8 cellular contexts compared by ENCODE assay signal in the genomic region with DNA sequence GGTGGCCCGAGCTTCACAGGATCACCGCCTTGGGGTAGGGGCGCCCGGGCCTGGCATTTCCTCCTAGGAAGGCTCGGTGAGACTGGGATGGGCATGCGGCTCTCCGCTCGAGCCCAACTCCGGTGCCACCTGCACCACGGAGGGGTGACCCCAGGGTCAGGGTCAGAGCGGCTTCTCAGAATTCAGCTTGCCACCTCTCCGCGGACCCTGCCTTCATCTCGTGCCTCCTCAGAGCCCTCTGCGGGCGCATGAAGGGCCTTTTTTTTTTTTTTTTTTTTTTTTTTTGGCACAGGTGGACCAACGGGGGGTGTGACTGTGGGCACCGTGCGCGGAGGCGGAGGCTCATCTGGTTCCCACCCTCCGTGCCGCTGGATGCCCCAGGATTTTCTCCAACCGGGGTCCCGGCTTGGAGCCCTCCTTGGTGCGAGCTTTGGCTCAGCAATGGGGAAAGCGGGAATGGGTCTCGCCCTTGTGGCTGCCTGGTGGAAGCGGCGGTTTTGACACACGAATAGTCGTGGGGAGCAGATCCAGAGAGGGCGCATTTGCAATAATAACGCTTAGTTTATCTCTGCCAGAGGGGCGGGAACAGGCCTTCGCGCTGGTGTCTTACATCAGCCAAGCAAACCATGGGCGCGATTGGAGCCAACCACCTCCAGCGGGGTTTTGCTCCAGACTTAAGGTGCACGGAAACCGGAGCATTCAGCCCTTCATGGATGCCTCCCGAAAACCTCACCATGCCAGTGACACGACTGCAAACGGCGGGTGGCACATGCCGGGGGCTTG. TPM values are rescaled to one million over a fixed set of nuclear protein-coding genes. Genes with fewer than 3 reads are reported as not detected.
DNase-seq lines count a peak whose midpoint lies in the region; ATAC-seq and TF ChIP-seq lines count a peak whose summit lies in the region.

No MANE protein-coding gene starts in this region.

- intact Hi-C loops in CD14-positive monocyte (cut with micrococcal nuclease): no loop called here
- intact Hi-C loops in esophagus muscularis mucosa (cut with DNase I): no loop called here
- intact Hi-C loops in activated T-helper 2 cell treated with anti-CD3 and anti-CD28 coated beads, Interferon-gamma antibody, Interleukin-2, Interleukin-4, amounts not matched to agents 10 μg/mL and 5 μg/mL and 100 μg/mL, durations not matched to agents 14 hours and 24 hours and 36 hours (cut with micrococcal nuclease): loop anchor here (1.0 kb wide), 1 partner anchor 8 kb away; no protein-coding TSS in a partner anchor

- no peak for TF ChIP-seq EP300 in esophagus muscularis mucosa (IDR thresholded peaks at IDR 0.05)

- WGBS in esophagus muscularis mucosa: 9% methylated on average over 34 of the region's 47 CpGs

- peak overlapping the region; percentile 98 to 99 for H3K4me3 Mint-ChIP-seq in CD14-positive monocyte
- H3K4me3 Mint-ChIP-seq in activated T-helper 2 cell treated with anti-CD3 and anti-CD28 coated beads, Interferon-gamma antibody, Interleukin-2, Interleukin-4, amounts not matched to agents 10 μg/mL and 5 μg/mL and 100 μg/mL, durations not matched to agents 14 hours and 24 hours and 36 hours (ENCODE audit: low read depth): no peak overlapping the region

- H3K9me3 ChIP-seq in HUES48 (ENCODE audit: control insufficient read depth, insufficient read depth, low read length): no peaks in the 10 kb centered on the region
- no peaks in the 10 kb centered on the region for H3K9me3 ChIP-seq in esophagus muscularis mucosa
- H3K9me3 ChIP-seq in mucosa of stomach (ENCODE audit: control insufficient read depth, low read length): no peaks in the 10 kb centered on the region

- H3K9ac ChIP-seq in HUES48 (ENCODE audit: low read depth, low read length) (peak overlapping the region; percentile 79; the same call in 1 of the 2 replicates), mucosa of stomach (ENCODE audit: low read length) (peak overlapping the region; percentile 96)

- peaks cover 1 to 3% (median 2%) of the 10 kb centered on the region in 3 donors for H3K27me3 Mint-ChIP-seq in CD14-positive monocyte (ENCODE audit: low read depth in 3 of 3)
- H3K27me3 Mint-ChIP-seq in activated T-helper 2 cell treated with anti-CD3 and anti-CD28 coated beads, Interferon-gamma antibody, Interleukin-2, Interleukin-4, amounts not matched to agents 10 μg/mL and 5 μg/mL and 100 μg/mL, durations not matched to agents 14 hours and 24 hours and 36 hours (ENCODE audit: low read depth): peaks cover 49% of the 10 kb centered on the region

- H3K4me1 ChIP-seq in HUES48 (ENCODE audit: control insufficient read depth, insufficient read depth, low read length): peaks cover 16% of the 10 kb centered on the region
- peaks cover 26 to 39% (median 33%) of the 10 kb centered on the region in 4 donors for H3K4me1 ChIP-seq in esophagus muscularis mucosa
- peaks cover 15% of the 10 kb centered on the region for H3K4me1 ChIP-seq in mucosa of stomach (ENCODE audit: control insufficient read depth, insufficient read depth, low read length)

- H3K27ac Mint-ChIP-seq in CD14-positive monocyte: peak overlapping the region in 4 of 7 donors; percentile 37 to 84 (median 61)
- H3K27ac Mint-ChIP-seq in activated T-helper 2 cell treated with anti-CD3 and anti-CD28 coated beads, Interferon-gamma antibody, Interleukin-2, Interleukin-4, amounts not matched to agents 10 μg/mL and 5 μg/mL and 100 μg/mL, durations not matched to agents 14 hours and 24 hours and 36 hours: no peak overlapping the region

- ATAC-seq in HG03139 (IDR thresholded peaks at IDR 0.05; ENCODE audit: unreplicated experiment): no peak

- DNase-seq in CD14-positive monocyte (ENCODE audit: low spot score): no peak
- DNase-seq in SK-N-DZ (ENCODE audit: low spot score): peak; percentile 86
- DNase-seq in esophagus muscularis mucosa (ENCODE audit: extremely low spot score): peak; percentile 96
- DNase-seq in GOT3 (lab: John Stamatoyannopoulos, UW): no peak
- no peak for DNase-seq in activated T-helper 2 cell treated with anti-CD3 and anti-CD28 coated beads, Interferon-gamma antibody, Interleukin-2, Interleukin-4, amounts not matched to agents 10 μg/mL and 5 μg/mL and 100 μg/mL, durations not matched to agents 14 hours and 24 hours and 36 hours (ENCODE audit: low spot score)

- H3K9me3 Mint-ChIP-seq in CD14-positive monocyte: peaks cover 5 to 13% (median 9%) of the 10 kb centered on the region in 7 donors
- H3K9me3 Mint-ChIP-seq in activated T-helper 2 cell treated with anti-CD3 and anti-CD28 coated beads, Interferon-gamma antibody, Interleukin-2, Interleukin-4, amounts not matched to agents 10 μg/mL and 5 μg/mL and 100 μg/mL, durations not matched to agents 14 hours and 24 hours and 36 hours: peaks cover 4% of the 10 kb centered on the region

- H3K36me3 ChIP-seq in HUES48 (ENCODE audit: control insufficient read depth, insufficient read depth, low read length) (no peaks in the 10 kb centered on the region), esophagus muscularis mucosa (no peaks in the 10 kb centered on the region), mucosa of stomach (ENCODE audit: control insufficient read depth, insufficient read depth, low read length) (peaks cover 5% of the 10 kb centered on the region)

- H3K27ac ChIP-seq in HUES48 (ENCODE audit: low read depth, low read length) (peak overlapping the region; percentile 98), esophagus muscularis mucosa (replicated peaks in 1 of 4) (peak overlapping the region; percentile 96 to 100 (median 100))

- TF ChIP-seq POLR2A in esophagus muscularis mucosa (IDR thresholded peaks at IDR 0.05; ENCODE audit: low read depth): no peak

- H3K27me3 ChIP-seq in HUES48 (ENCODE audit: control insufficient read depth, insufficient read depth, low read length): peaks cover 68% of the 10 kb centered on the region
- no peaks in the 10 kb centered on the region for H3K27me3 ChIP-seq in esophagus muscularis mucosa
- H3K27me3 ChIP-seq in mucosa of stomach (ENCODE audit: control insufficient read depth, insufficient read depth, low read length): no peaks in the 10 kb centered on the region

- TF ChIP-seq CTCF in CD14-positive monocyte (IDR thresholded peaks at IDR 0.05) (no peak), esophagus muscularis mucosa (IDR thresholded peaks at IDR 0.05) (peak in 1 of 3 experiments; percentile 26)

- H3K4me3 ChIP-seq in HUES48 (ENCODE audit: low read depth, low read length) (peak overlapping the region; percentile 78), esophagus muscularis mucosa (peak overlapping the region; percentile 84 to 100 (median 94)), mucosa of stomach (ENCODE audit: low read length) (peak overlapping the region; percentile 96)

- H3K36me3 Mint-ChIP-seq in CD14-positive monocyte: peaks cover 18 to 23% of the 10 kb centered on the region in 2 donors
- no peaks in the 10 kb centered on the region for H3K36me3 Mint-ChIP-seq in activated T-helper 2 cell treated with anti-CD3 and anti-CD28 coated beads, Interferon-gamma antibody, Interleukin-2, Interleukin-4, amounts not matched to agents 10 μg/mL and 5 μg/mL and 100 μg/mL, durations not matched to agents 14 hours and 24 hours and 36 hours (ENCODE audit: low read depth)

- peaks cover 32% of the 10 kb centered on the region for H3K4me1 Mint-ChIP-seq in CD14-positive monocyte
- H3K4me1 Mint-ChIP-seq in activated T-helper 2 cell treated with anti-CD3 and anti-CD28 coated beads, Interferon-gamma antibody, Interleukin-2, Interleukin-4, amounts not matched to agents 10 μg/mL and 5 μg/mL and 100 μg/mL, durations not matched to agents 14 hours and 24 hours and 36 hours (ENCODE audit: low read depth): peaks cover 13% of the 10 kb centered on the region

RNA-seq across cellular contexts. Expression of gene TNRC18, which starts 5.0 kb away (rescaled TPM):
- polyA plus RNA-seq in CD14-positive monocyte: under 1 TPM; 0.64 to 0.70 TPM
- polyA plus RNA-seq in SK-N-DZ (2014; cell fraction: cytosol; rRNA removed): 9.9 and 18.7 TPM in 2 replicates
- 14.0 and 23.4 TPM in 2 replicates for polyA plus RNA-seq in SK-N-DZ (2014; cell fraction: nucleus; rRNA removed)
- total RNA-seq in esophagus muscularis mucosa: 100 to 1,000 TPM; 101 to 277 (median 166) TPM
- total RNA-seq in activated T-helper 2 cell treated with anti-CD3 and anti-CD28 coated beads, Interferon-gamma antibody, Interleukin-2, Interleukin-4, amounts not matched to agents 10 μg/mL and 5 μg/mL and 100 μg/mL, durations not matched to agents 14 hours and 24 hours and 36 hours: 47.3 and 52.7 TPM in 2 replicates

Comparison
In these comparisons a context has a peak if more than half of its experiments do, and no peak if none do; other contexts are left out.
1. DNase-seq: peak in SK-N-DZ (single experiment) and esophagus muscularis mucosa (single experiment); none in CD14-positive monocyte (single experiment), GOT3 (single experiment) and activated T-helper 2 cell treated with anti-CD3 and anti-CD28 coated beads, Interferon-gamma antibody, Interleukin-2, Interleukin-4, amounts not matched to agents 10 μg/mL and 5 μg/mL and 100 μg/mL, durations not matched to agents 14 hours and 24 hours and 36 hours (single experiment).
2. Peak in every context shown above with its lines, with median percentiles within 50 percentile points of each other: H3K4me3 ChIP-seq.